In the genomic region with DNA sequence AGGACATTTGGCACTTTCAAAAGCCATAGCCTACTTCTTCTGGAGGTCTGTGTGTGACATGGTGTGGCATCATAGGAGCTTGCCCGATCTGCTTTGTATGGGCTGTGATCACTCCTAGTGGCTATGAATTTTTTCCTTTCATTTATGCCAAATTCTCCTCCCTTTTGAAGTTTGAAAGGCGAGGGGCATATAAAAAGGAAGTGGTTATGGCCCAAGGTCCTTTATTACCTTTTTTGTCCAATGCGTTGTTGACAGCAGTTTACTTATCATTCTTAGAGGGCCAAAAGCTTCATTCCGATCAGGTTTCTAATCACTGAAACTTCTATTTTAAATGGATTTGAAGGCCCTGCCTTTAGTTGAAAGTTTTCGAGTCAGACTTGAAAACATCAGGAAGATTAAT, we compare ENCODE assay signal across 25 cellular contexts.
DNase-seq lines count a peak whose midpoint lies in the region; ATAC-seq and TF ChIP-seq lines count a peak whose summit lies in the region.
"Had no signal": no experiment of that assay in that cellular context is flagged by ENCODE, and none has a peak within 500 bp of the region (broad histone marks: within the 10 kb centered on the region; RNA-seq: fewer than 3 reads in every experiment).

No MANE protein-coding gene starts in this region.

- ATAC-seq in stimulated activated effector memory CD8-positive, alpha-beta T cell treated with anti-CD3 and anti-CD28 coated beads, Interleukin-12 subunit alpha, Interleukin-12 subunit beta, amount 100 ng/mL, for 72 hours: no peak
- no peak for ATAC-seq in GM21423 (IDR thresholded peaks at IDR 0.05; ENCODE audit: unreplicated experiment)

- POLR2A ChIA-PET in MCF 10A (lab: Yijun Ruan, JAX): interaction anchor here (0.9 to 4.5 kb wide), 13 partner anchors 10 to 276 kb away, joined by 3 to 23 read pairs (median 4); a partner anchor contains a TSS

- no peak overlapping the region for H3K4me3 Mint-ChIP-seq in MCF 10A (ENCODE audit: unreplicated experiment)
- H3K4me3 Mint-ChIP-seq in stimulated activated effector memory CD8-positive, alpha-beta T cell treated with anti-CD3 and anti-CD28 coated beads, Interleukin-12 subunit alpha, Interleukin-12 subunit beta, amount 100 ng/mL, for 72 hours: no peak overlapping the region
- H3K4me3 Mint-ChIP-seq in activated naive CD8-positive, alpha-beta T cell treated with anti-CD3 and anti-CD28 coated beads for 36 hours: no peak overlapping the region
- H3K4me3 Mint-ChIP-seq: CD4-positive, alpha-beta T cell; HFFc6 had no signal

- intact Hi-C loops in MCF 10A (cut with micrococcal nuclease) (no loop called here), breast epithelium (cut with DNase I; ENCODE audit: low total_unique reads) (no loop called here)

- H3K27me3 ChIP-seq in breast epithelium: no peaks in the 10 kb centered on the region
- H3K27me3 ChIP-seq: BLaER1 treated with 17β-estradiol and CSF1 and Interleukin-3, amounts not matched to agents 10 nM and 100 nM; Peyer's patch had no signal

- BruUV-seq in MCF 10A (replicated peaks; lab: Mats Ljungman, UMichigan): no TSS peak

- no peak overlapping the region for H3K27ac ChIP-seq in breast epithelium
- H3K27ac ChIP-seq: BLaER1 treated with 17β-estradiol and CSF1 and Interleukin-3, amounts not matched to agents 10 nM and 100 nM; Peyer's patch had no signal

- no peaks in the 10 kb centered on the region for H3K9me3 Mint-ChIP-seq in MCF 10A (ENCODE audit: unreplicated experiment)
- no peaks in the 10 kb centered on the region for H3K9me3 Mint-ChIP-seq in stimulated activated effector memory CD8-positive, alpha-beta T cell treated with anti-CD3 and anti-CD28 coated beads, Interleukin-12 subunit alpha, Interleukin-12 subunit beta, amount 100 ng/mL, for 72 hours
- H3K9me3 Mint-ChIP-seq in activated naive CD8-positive, alpha-beta T cell treated with anti-CD3 and anti-CD28 coated beads for 36 hours: no peaks in the 10 kb centered on the region
- H3K9me3 Mint-ChIP-seq: CD4-positive, alpha-beta T cell; HFFc6 had no signal

- H3K4me1 ChIP-seq in breast epithelium: no peaks in the 10 kb centered on the region
- H3K4me1 ChIP-seq: HAP-1 had no signal

- CTCF ChIA-PET in MCF 10A (lab: Yijun Ruan, JAX): interaction anchor here (0.7 to 1.6 kb wide), 4 partner anchors 31 to 208 kb away, joined by 3 to 5 read pairs (median 4); no protein-coding TSS in a partner anchor

- H3K27ac Mint-ChIP-seq in MCF 10A (ENCODE audit: low read depth, unreplicated experiment): peak overlapping the region; percentile 23
- H3K27ac Mint-ChIP-seq in stimulated activated effector memory CD8-positive, alpha-beta T cell treated with anti-CD3 and anti-CD28 coated beads, Interleukin-12 subunit alpha, Interleukin-12 subunit beta, amount 100 ng/mL, for 72 hours: peak overlapping the region; percentile 72
- H3K27ac Mint-ChIP-seq in activated naive CD8-positive, alpha-beta T cell treated with anti-CD3 and anti-CD28 coated beads for 36 hours: no peak overlapping the region
- H3K27ac Mint-ChIP-seq: CD4-positive, alpha-beta T cell; HFFc6 had no signal

- TF ChIP-seq POLR2A in breast epithelium (IDR thresholded peaks at IDR 0.05): no peak

- TF ChIP-seq CTCF in MCF 10A (IDR thresholded peaks at IDR 0.05; ENCODE audit: unreplicated experiment) (no peak), breast epithelium (IDR thresholded peaks at IDR 0.05) (no peak)

- DNase-seq in MCF 10A (ENCODE audit: unreplicated experiment) (no peak), breast epithelium (ENCODE audit: low spot score in 2 of 2) (no peak), M059J (ENCODE audit: low read depth) (peak; percentile 54), astrocyte of the hippocampus (ENCODE audit: low read depth, low spot score) (peak; percentile 65), NOMO-1 (lab: John Stamatoyannopoulos, UW; ENCODE audit: unreplicated experiment in 2 of 2) (no peak)
- no peak for DNase-seq in stimulated activated effector memory CD8-positive, alpha-beta T cell treated with anti-CD3 and anti-CD28 coated beads, Interleukin-12 subunit alpha, Interleukin-12 subunit beta, amount 100 ng/mL, for 72 hours (ENCODE audit: low spot score in 2 of 2)
- no peak for DNase-seq in activated naive CD8-positive, alpha-beta T cell treated with anti-CD3 and anti-CD28 coated beads for 36 hours
- DNase-seq: 8988T; AML-193; CD4-positive, alpha-beta T cell; GOT3; HFFc6; Karpas-422; MM.1S; NCI-H1048; NCI-H1417; NCI-H1694; NCI-H2029 treated with DMSO at 0.1 percent for 48 hours; NCI-H446 treated with DMSO at 0.1 percent for 48 hours; NCI-H526 treated with DMSO at 0.1 percent for 48 hours; Peyer's patch; SHP77 treated with DMSO at 0.1 percent for 48 hours had no signal

- H3K36me3 ChIP-seq in breast epithelium: no peaks in the 10 kb centered on the region
- H3K36me3 ChIP-seq: HAP-1, Peyer's patch had no signal

- no peaks in the 10 kb centered on the region for H3K9me3 ChIP-seq in breast epithelium
- H3K9me3 ChIP-seq: BLaER1 treated with 17β-estradiol and CSF1 and Interleukin-3, amounts not matched to agents 10 nM and 100 nM; HAP-1; Peyer's patch had no signal

- H3K36me3 Mint-ChIP-seq in MCF 10A (ENCODE audit: insufficient read depth, unreplicated experiment): peaks cover 2% of the 10 kb centered on the region
- H3K36me3 Mint-ChIP-seq in stimulated activated effector memory CD8-positive, alpha-beta T cell treated with anti-CD3 and anti-CD28 coated beads, Interleukin-12 subunit alpha, Interleukin-12 subunit beta, amount 100 ng/mL, for 72 hours: peaks cover 5% of the 10 kb centered on the region
- peaks cover 2% of the 10 kb centered on the region for H3K36me3 Mint-ChIP-seq in activated naive CD8-positive, alpha-beta T cell treated with anti-CD3 and anti-CD28 coated beads for 36 hours

- no peak overlapping the region for H3K4me3 ChIP-seq in breast epithelium
- H3K4me3 ChIP-seq: BLaER1 treated with 17β-estradiol and CSF1 and Interleukin-3, amounts not matched to agents 10 nM and 100 nM; HAP-1; Peyer's patch had no signal

- H3K27me3 Mint-ChIP-seq in MCF 10A (ENCODE audit: insufficient read depth, unreplicated experiment): no peaks in the 10 kb centered on the region
- H3K27me3 Mint-ChIP-seq in activated naive CD8-positive, alpha-beta T cell treated with anti-CD3 and anti-CD28 coated beads for 36 hours: no peaks in the 10 kb centered on the region
- H3K27me3 Mint-ChIP-seq: CD4-positive, alpha-beta T cell had no signal

- H3K4me1 Mint-ChIP-seq in MCF 10A (ENCODE audit: insufficient read depth, unreplicated experiment): peaks cover 51% of the 10 kb centered on the region
- no peaks in the 10 kb centered on the region for H3K4me1 Mint-ChIP-seq in stimulated activated effector memory CD8-positive, alpha-beta T cell treated with anti-CD3 and anti-CD28 coated beads, Interleukin-12 subunit alpha, Interleukin-12 subunit beta, amount 100 ng/mL, for 72 hours
- H3K4me1 Mint-ChIP-seq in activated naive CD8-positive, alpha-beta T cell treated with anti-CD3 and anti-CD28 coated beads for 36 hours: no peaks in the 10 kb centered on the region

Comparison
In these comparisons a context has a peak if more than half of its experiments do, and no peak if none do; other contexts are left out.
1. DNase-seq: peak in M059J (single experiment) and astrocyte of the hippocampus (single experiment); none in MCF 10A (single experiment), breast epithelium (0 of 2), stimulated activated effector memory CD8-positive, alpha-beta T cell treated with anti-CD3 and anti-CD28 coated beads, Interleukin-12 subunit alpha, Interleukin-12 subunit beta, amount 100 ng/mL, for 72 hours (0 of 2), activated naive CD8-positive, alpha-beta T cell treated with anti-CD3 and anti-CD28 coated beads for 36 hours (single experiment) and NOMO-1 (0 of 2).